ENCODE assay signal across 25 cellular contexts in the genomic region with DNA sequence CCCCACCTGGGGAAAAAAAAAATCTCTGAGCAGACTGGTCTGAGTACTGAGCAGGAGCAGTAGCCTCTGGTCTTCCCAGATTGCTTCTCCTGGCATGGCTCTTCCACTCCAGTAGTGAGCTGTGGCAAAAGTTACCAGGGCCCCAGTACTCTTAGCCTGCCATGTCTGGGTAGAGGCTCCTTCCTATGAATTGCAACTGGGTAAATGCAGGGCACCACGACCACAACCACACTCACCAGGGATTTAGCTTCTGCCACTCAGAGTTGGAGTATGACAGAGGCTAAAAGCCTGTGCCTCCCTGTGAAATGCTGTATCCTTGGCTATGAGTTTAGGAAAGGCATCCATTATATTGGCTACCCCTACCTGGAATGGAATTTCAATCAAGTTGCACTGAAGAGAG.
"Had no signal": no experiment of that assay in that cellular context is flagged by ENCODE, and none has a peak within 500 bp of the region (broad histone marks: within the 10 kb centered on the region; RNA-seq: fewer than 3 reads in every experiment).

No MANE protein-coding gene starts in this region.

- DNase-seq: dorsolateral prefrontal cortex; effector CD4-positive, alpha-beta T cell; foreskin keratinocyte; mucosa of descending colon; naive thymus-derived CD4-positive, alpha-beta T cell; stimulated activated CD4-positive, alpha-beta T cell treated with anti-CD3 and anti-CD28 coated beads, Interleukin-2, amount 100 ng/mL, for 24 hours; stimulated activated CD4-positive, alpha-beta T cell treated with anti-CD3 and anti-CD28 coated beads, Interleukin-4, amount 100 ng/mL, for 24 hours; stimulated activated naive CD8-positive, alpha-beta T cell treated with anti-CD3 and anti-CD28 coated beads, Interleukin-15, Interleukin-2, amounts not matched to agents 100 U/mL and 50 U/mL, for 24 hours; substantia nigra; testis; tibial artery; upper lobe of left lung had no signal

- H3K4me1 Mint-ChIP-seq: memory B cell; nephron; stimulated activated memory B cell treated with anti-CD40 and anti-IgM and Interleukin-4, amounts not matched to agents 10 μg/mL and 1 μg/mL and 100 μg/mL, for 72 hours had no signal

- H3K27me3 ChIP-seq: dorsolateral prefrontal cortex, foreskin keratinocyte, gastroesophageal sphincter, neural progenitor cell, right atrium auricular region, testis, tibial artery, upper lobe of left lung had no signal

- H3K4me3 ChIP-seq: dorsolateral prefrontal cortex, gastroesophageal sphincter, lung, mucosa of descending colon, neural progenitor cell, prostate gland, right atrium auricular region, testis, tibial artery, upper lobe of left lung had no signal

- H3K9me3 Mint-ChIP-seq: memory B cell; naive thymus-derived CD4-positive, alpha-beta T cell; nephron; stimulated activated memory B cell treated with anti-CD40 and anti-IgM and Interleukin-4, amounts not matched to agents 10 μg/mL and 1 μg/mL and 100 μg/mL, for 72 hours had no signal

- H2AFZ ChIP-seq: neural progenitor cell, parathyroid adenoma had no signal

- H3K27me3 Mint-ChIP-seq: memory B cell had no signal

- H3K79me2 ChIP-seq: parathyroid adenoma had no signal

- H3K27ac Mint-ChIP-seq: memory B cell; mesothelial cell of epicardium; naive thymus-derived CD4-positive, alpha-beta T cell; nephron; neural progenitor cell; stimulated activated memory B cell treated with anti-CD40 and anti-IgM and Interleukin-4, amounts not matched to agents 10 μg/mL and 1 μg/mL and 100 μg/mL, for 72 hours had no signal

- H3K9ac ChIP-seq: neural progenitor cell, parathyroid adenoma had no signal

- H3K4me2 ChIP-seq: neural progenitor cell had no signal

- H3K36me3 Mint-ChIP-seq: memory B cell; mesothelial cell of epicardium; naive thymus-derived CD4-positive, alpha-beta T cell; neural progenitor cell; stimulated activated memory B cell treated with anti-CD40 and anti-IgM and Interleukin-4, amounts not matched to agents 10 μg/mL and 1 μg/mL and 100 μg/mL, for 72 hours had no signal

- H3K9me3 ChIP-seq: gastroesophageal sphincter, mucosa of descending colon, prostate gland, right atrium auricular region, testis, tibial artery, upper lobe of left lung had no signal

- ATAC-seq: esophagus mucosa; foreskin keratinocyte; gastroesophageal sphincter; mucosa of descending colon; naive thymus-derived CD4-positive, alpha-beta T cell; sciatic nerve; stimulated activated memory B cell treated with anti-CD40 and anti-IgM and Interleukin-4, amounts not matched to agents 10 μg/mL and 1 μg/mL and 100 μg/mL, for 72 hours; stimulated activated naive CD8-positive, alpha-beta T cell treated with anti-CD3 and anti-CD28 coated beads, Interleukin-15, Interleukin-2, amounts not matched to agents 100 U/mL and 50 U/mL, for 24 hours had no signal

- H3K36me3 ChIP-seq: gastroesophageal sphincter, neural progenitor cell, prostate gland, right atrium auricular region, tibial artery, upper lobe of left lung had no signal

- H3K4me3 Mint-ChIP-seq: memory B cell; mesothelial cell of epicardium; naive thymus-derived CD4-positive, alpha-beta T cell; nephron; neural progenitor cell; stimulated activated memory B cell treated with anti-CD40 and anti-IgM and Interleukin-4, amounts not matched to agents 10 μg/mL and 1 μg/mL and 100 μg/mL, for 72 hours had no signal

- H3K4me1 ChIP-seq: foreskin keratinocyte, gastroesophageal sphincter, neural progenitor cell, prostate gland, right atrium auricular region, testis, tibial artery, upper lobe of left lung had no signal

- H3K27ac ChIP-seq: dorsolateral prefrontal cortex, epithelial cell of prostate, foreskin keratinocyte, gastroesophageal sphincter, neural progenitor cell, parathyroid adenoma, prostate gland, right atrium auricular region, testis, tibial artery, upper lobe of left lung had no signal
